Comparison of ENCODE assay signal across 14 cellular contexts in genomic region chr10:21195149-21195731, GRCh38.
DNase-seq lines count a peak whose midpoint lies in the region; ATAC-seq, FAIRE-seq and TF ChIP-seq lines count a peak whose summit lies in the region.
"Had no signal": no experiment of that assay in that cellular context is flagged by ENCODE, and none has a peak within 500 bp of the region (broad histone marks: within the 10 kb centered on the region; RNA-seq: fewer than 3 reads in every experiment).

No MANE protein-coding gene starts in this region.

- TF ChIP-seq CTCF in Panc1 (IDR thresholded peaks at IDR 0.05) (no peak), keratinocyte (optimal IDR thresholded peaks at IDR 0.05 in 1 of 3, IDR thresholded peaks at IDR 0.05 in 1 of 3, conservative IDR thresholded peaks at IDR 0.05 in 1 of 3; ENCODE audit: extremely low read depth in 1 of 3, insufficient read depth in 2 of 3, low read length in 3 of 3) (no peak), transverse colon (IDR thresholded peaks at IDR 0.05) (no peak), chondrocyte (IDR thresholded peaks at IDR 0.05) (no peak)

- POLR2A ChIA-PET in Panc1 (lab: Charles Lee): no interaction called here

- ATAC-seq in Panc1: no peak

- no peak for TF ChIP-seq POLR2A in transverse colon (IDR thresholded peaks at IDR 0.05)

- H3K4me3 Mint-ChIP-seq in chondrocyte (ENCODE audit: unreplicated experiment): no peak overlapping the region
- H3K4me3 Mint-ChIP-seq: activated naive CD8-positive, alpha-beta T cell had no signal

- CTCF ChIA-PET in Panc1 (lab: Charles Lee): no interaction called here

- H3K27ac ChIP-seq in Panc1 (ENCODE audit: low read length): peak overlapping the region; percentile 7; the same call in 1 of the 2 replicates
- no peak overlapping the region for H3K27ac ChIP-seq in keratinocyte (ENCODE audit: control insufficient read depth, insufficient read depth, low read length)
- peak overlapping the region in 3 of 4 donors; percentile 37 to 46 (median 42) for H3K27ac ChIP-seq in transverse colon
- H3K27ac ChIP-seq: uterus had no signal

- no peak overlapping the region for H3K4me3 ChIP-seq in Panc1 (ENCODE audit: low read depth in 2 of 2, low read length in 2 of 2)
- no peak overlapping the region for H3K4me3 ChIP-seq in keratinocyte (ENCODE audit: control insufficient read depth in 2 of 3, extremely low read depth in 1 of 3, insufficient read depth in 2 of 3, low read depth in 1 of 3, low read length in 3 of 3)
- no peak overlapping the region for H3K4me3 ChIP-seq in transverse colon
- H3K4me3 ChIP-seq: uterus had no signal

- H3K36me3 Mint-ChIP-seq in chondrocyte (ENCODE audit: low read depth): peaks cover 5% of the 10 kb centered on the region

- H3K9me3 ChIP-seq in Panc1 (ENCODE audit: control insufficient read depth, insufficient read depth, low read depth, low read length) (no peaks in the 10 kb centered on the region), keratinocyte (ENCODE audit: control insufficient read depth, low read depth, low read length) (peaks cover 9% of the 10 kb centered on the region), transverse colon (peaks cover 10 to 15% of the 10 kb centered on the region in 2 donors)

- H3K27me3 Mint-ChIP-seq in chondrocyte (ENCODE audit: low read depth): no peaks in the 10 kb centered on the region

- no peak overlapping the region for H3K27ac Mint-ChIP-seq in chondrocyte (ENCODE audit: unreplicated experiment)
- H3K27ac Mint-ChIP-seq: activated naive CD8-positive, alpha-beta T cell had no signal

- 38 to 64% methylated on average over 1 of the region's 1 CpG for WGBS in transverse colon (ENCODE audit: low coverage in 1 of 2), 2 donors

- no peaks in the 10 kb centered on the region for H3K9me1 ChIP-seq in keratinocyte (ENCODE audit: control insufficient read depth, extremely low read depth, insufficient read depth, low read length)

- dilution Hi-C loops in keratinocyte (cut with MboI; ENCODE audit: extremely low pct_ligation_motif_present, low sequenced_read_pairs): no loop called here

- H3K9ac ChIP-seq in keratinocyte (ENCODE audit: control insufficient read depth, extremely low read depth, insufficient read depth, low read length): no peak overlapping the region

- DNase-seq in NCI-H526 (lab: John Stamatoyannopoulos, UW): peak; percentile 7 to 26
- no peak for DNase-seq in NCI-H526 treated with DMSO at 0.1 percent for 48 hours (lab: John Stamatoyannopoulos, UW)
- no peak for DNase-seq in Panc1 (ENCODE audit: low read depth, low spot score)
- DNase-seq in keratinocyte (ENCODE audit: low read depth, low spot score): no peak
- peak; percentile 15 for DNase-seq in transverse colon
- DNase-seq in chondrocyte (ENCODE audit: low spot score): no peak
- no peak for DNase-seq in DMS79 treated with DMSO at 0.1 percent for 48 hours (lab: John Stamatoyannopoulos, UW)
- DNase-seq in MV-4-11 (lab: John Stamatoyannopoulos, UW): no peak
- DNase-seq: DMS79, NCI-H1436 treated with DMSO at 0.1 percent for 48 hours, uterus had no signal

- H3K27me3 ChIP-seq in Panc1 (ENCODE audit: control insufficient read depth, insufficient read depth, low read length) (no peaks in the 10 kb centered on the region), keratinocyte (ENCODE audit: control insufficient read depth, extremely low read depth, insufficient read depth, low read length) (no peaks in the 10 kb centered on the region), transverse colon (no peaks in the 10 kb centered on the region)
- H3K27me3 ChIP-seq: uterus had no signal

- H3K36me3 ChIP-seq in Panc1 (ENCODE audit: control insufficient read depth, insufficient read depth, low read length): no peaks in the 10 kb centered on the region
- H3K36me3 ChIP-seq in keratinocyte (ENCODE audit: control insufficient read depth in 2 of 2, extremely low read depth in 1 of 2, insufficient read depth in 2 of 2, low read length in 2 of 2): no peaks in the 10 kb centered on the region
- H3K36me3 ChIP-seq in transverse colon: no peaks in the 10 kb centered on the region
- H3K36me3 ChIP-seq: uterus had no signal

- intact Hi-C loops in Panc1 (cut with micrococcal nuclease; ENCODE audit: unreplicated experiment): no loop called here
- intact Hi-C loops in transverse colon (cut with DNase I; ENCODE audit: low total_unique reads): no loop called here

- no peaks in the 10 kb centered on the region for H3K79me2 ChIP-seq in keratinocyte (ENCODE audit: control insufficient read depth, insufficient read depth, low read length)

- H3K4me1 Mint-ChIP-seq in chondrocyte (ENCODE audit: low read depth): peaks cover 14% of the 10 kb centered on the region

- no peak for TF ChIP-seq EP300 in transverse colon (IDR thresholded peaks at IDR 0.05; ENCODE audit: low read depth)

- no peaks in the 10 kb centered on the region for H3K4me1 ChIP-seq in Panc1 (ENCODE audit: control insufficient read depth, insufficient read depth, low read length)
- peaks cover 13% of the 10 kb centered on the region for H3K4me1 ChIP-seq in keratinocyte (ENCODE audit: control insufficient read depth, extremely low read depth, insufficient read depth, low read length)
- H3K4me1 ChIP-seq in transverse colon: no peaks in the 10 kb centered on the region
- H3K4me1 ChIP-seq: uterus had no signal

- H2AFZ ChIP-seq in keratinocyte (ENCODE audit: control insufficient read depth, low read length): no peak overlapping the region

- no TSS peak for BruUV-seq in Panc1 (replicated peaks; lab: Mats Ljungman, UMichigan)

- H3K4me2 ChIP-seq in keratinocyte (ENCODE audit: control insufficient read depth, extremely low read depth, insufficient read depth, low read depth, low read length): peak overlapping the region; percentile 49

- FAIRE-seq in keratinocyte (lab: Jason Lieb, UNC): no peak
- FAIRE-seq: colon, TTC549 had no signal

- in situ Hi-C loops in Panc1 (cut with HindIII; ENCODE audit: low pct_unique_long_range_greater_than_20kb, low sequenced_read_pairs): no loop called here
- in situ Hi-C loops in transverse colon (cut with MboI; ENCODE audit: low pct_ligation_motif_present in 1 of 4, low pct_unique_long_range_greater_than_20kb in 1 of 4, low sequenced_read_pairs in 3 of 4): no loop called here

- peaks cover 12% of the 10 kb centered on the region for H3K9me3 Mint-ChIP-seq in chondrocyte (ENCODE audit: low read depth)

- no peaks in the 10 kb centered on the region for H4K20me1 ChIP-seq in keratinocyte (ENCODE audit: control insufficient read depth, extremely low read depth, insufficient read depth, low read length)

Comparison
In these comparisons a context has a peak if more than half of its experiments do, and no peak if none do; other contexts are left out.
1. DNase-seq: peak in NCI-H526 (2 of 2) and transverse colon (single experiment); none in NCI-H526 treated with DMSO at 0.1 percent for 48 hours (single experiment), Panc1 (single experiment), keratinocyte (single experiment), chondrocyte (single experiment), DMS79 treated with DMSO at 0.1 percent for 48 hours (single experiment) and MV-4-11 (single experiment).